In the genomic region with DNA sequence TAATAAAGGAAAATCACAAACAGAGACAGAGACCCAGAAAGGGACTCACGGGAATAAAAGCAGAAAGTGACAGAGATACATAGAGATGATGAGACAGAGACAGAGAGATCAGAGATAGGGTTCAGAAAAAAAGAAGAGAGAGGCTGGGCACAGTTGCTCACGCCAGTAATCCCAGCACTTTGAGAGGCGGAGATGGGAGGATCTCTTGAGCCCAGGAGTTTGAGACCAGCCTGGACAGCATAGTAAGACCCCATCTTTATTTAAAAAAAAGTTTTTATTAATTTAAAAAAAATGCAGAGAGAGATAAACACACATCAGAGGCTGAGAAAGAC, we compare ENCODE assay signal across 1 cellular context.
A peak's percentile ranks its signal among the peaks of the same experiment; 100 is the strongest.
TF ChIP-seq lines count a peak whose summit lies in the region.

No MANE protein-coding gene starts in this region.

TF ChIP-seq in HepG2, 621 proteins besides CTCF, POLR2A, EP300 and RAD21:
- TF ChIP-seq ZNF121 (CRISPR knock-in tag; IDR thresholded peaks at IDR 0.05), result peak; percentile 80
- TF ChIP-seq, protein P1, sequence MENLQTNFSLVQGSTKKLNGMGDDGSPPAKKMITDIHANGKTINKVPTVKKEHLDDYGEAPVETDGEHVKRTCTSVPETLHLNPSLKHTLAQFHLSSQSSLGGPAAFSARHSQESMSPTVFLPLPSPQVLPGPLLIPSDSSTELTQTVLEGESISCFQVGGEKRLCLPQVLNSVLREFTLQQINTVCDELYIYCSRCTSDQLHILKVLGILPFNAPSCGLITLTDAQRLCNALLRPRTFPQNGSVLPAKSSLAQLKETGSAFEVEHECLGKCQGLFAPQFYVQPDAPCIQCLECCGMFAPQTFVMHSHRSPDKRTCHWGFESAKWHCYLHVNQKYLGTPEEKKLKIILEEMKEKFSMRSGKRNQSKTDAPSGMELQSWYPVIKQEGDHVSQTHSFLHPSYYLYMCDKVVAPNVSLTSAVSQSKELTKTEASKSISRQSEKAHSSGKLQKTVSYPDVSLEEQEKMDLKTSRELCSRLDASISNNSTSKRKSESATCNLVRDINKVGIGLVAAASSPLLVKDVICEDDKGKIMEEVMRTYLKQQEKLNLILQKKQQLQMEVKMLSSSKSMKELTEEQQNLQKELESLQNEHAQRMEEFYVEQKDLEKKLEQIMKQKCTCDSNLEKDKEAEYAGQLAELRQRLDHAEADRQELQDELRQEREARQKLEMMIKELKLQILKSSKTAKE (CRISPR knock-in tag; IDR thresholded peaks at IDR 0.05; ENCODE audit: borderline replicate concordance), result no peak
